ENCODE assay signal across 19 cellular contexts in the genomic region with DNA sequence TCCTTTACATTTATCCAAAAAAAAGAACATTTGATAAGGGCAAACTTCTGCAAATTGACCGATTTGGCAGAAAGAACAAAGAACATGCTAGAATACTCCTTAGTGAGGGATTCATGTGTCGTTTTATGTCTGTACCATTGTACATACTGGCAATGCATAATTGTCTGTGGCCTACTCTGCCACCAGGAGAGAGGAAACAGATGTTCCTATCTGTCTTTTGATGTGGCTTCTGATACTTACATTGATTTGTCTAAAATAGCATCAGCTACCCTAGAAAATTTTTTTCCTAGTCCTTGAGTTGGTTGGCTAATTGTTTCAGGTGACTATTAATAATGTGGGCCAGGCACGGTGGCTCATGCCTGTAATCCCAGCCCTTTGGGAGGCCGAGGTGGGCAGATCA.
"Had no signal": no experiment of that assay in that cellular context is flagged by ENCODE, and none has a peak within 500 bp of the region (broad histone marks: within the 10 kb centered on the region; RNA-seq: fewer than 3 reads in every experiment).

No MANE protein-coding gene starts in this region.

- H3K4me1 ChIP-seq: left ventricle myocardium inferior, psoas muscle, right lobe of liver had no signal

- H3K36me3 ChIP-seq: left ventricle myocardium inferior, right lobe of liver, transverse colon had no signal

- H3K36me3 Mint-ChIP-seq: naive thymus-derived CD4-positive, alpha-beta T cell; stimulated activated effector memory CD8-positive, alpha-beta T cell treated with anti-CD3 and anti-CD28 coated beads, Interleukin-12 subunit alpha, Interleukin-12 subunit beta, amount 100 ng/mL, for 72 hours had no signal

- H3K9me3 ChIP-seq: left ventricle myocardium inferior, psoas muscle, right lobe of liver, transverse colon had no signal

- H3K9me3 Mint-ChIP-seq: nephron progenitor cell had no signal

- DNase-seq: cerebellar nuclear complex; effector memory CD8-positive, alpha-beta T cell; erythroblast; foreskin melanocyte; head of caudate nucleus; hippocampal formation; left ventricle myocardium inferior; naive thymus-derived CD4-positive, alpha-beta T cell; nephron progenitor cell; psoas muscle; retina; right lobe of liver; stimulated activated CD4-positive, alpha-beta T cell treated with anti-CD3 and anti-CD28 coated beads, Interleukin-4, amount 100 ng/mL, for 1 hour; stimulated activated CD8-positive, alpha-beta memory T cell treated with anti-CD3 and anti-CD28 coated beads, Interleukin-4, amount 100 ng/mL, for 48 hours; transverse colon had no signal

- H3K4me1 Mint-ChIP-seq: nephron progenitor cell; stimulated activated effector memory CD8-positive, alpha-beta T cell treated with anti-CD3 and anti-CD28 coated beads, Interleukin-12 subunit alpha, Interleukin-12 subunit beta, amount 100 ng/mL, for 72 hours had no signal

- H3K27me3 Mint-ChIP-seq: effector memory CD8-positive, alpha-beta T cell; stimulated activated naive CD8-positive, alpha-beta T cell treated with anti-CD3 and anti-CD28 coated beads, Interleukin-15, Interleukin-2, amounts not matched to agents 100 ng/mL and 50 ng/mL, for 24 hours had no signal

- H3K27ac ChIP-seq: left ventricle myocardium inferior, psoas muscle, right lobe of liver, transverse colon had no signal

- H3K27me3 ChIP-seq: right lobe of liver, transverse colon had no signal

- H3K27ac Mint-ChIP-seq: dendritic cell treated with granulocyte-macrophage colony-stimulating factor and Interleukin-4, amounts not matched to agents 40 ng/mL and 50 ng/mL, for 4 days; effector memory CD8-positive, alpha-beta T cell; naive thymus-derived CD4-positive, alpha-beta T cell; nephron progenitor cell; stimulated activated effector memory CD8-positive, alpha-beta T cell treated with anti-CD3 and anti-CD28 coated beads, Interleukin-12 subunit alpha, Interleukin-12 subunit beta, amount 100 ng/mL, for 72 hours; stimulated activated naive CD8-positive, alpha-beta T cell treated with anti-CD3 and anti-CD28 coated beads, Interleukin-15, Interleukin-2, amounts not matched to agents 100 ng/mL and 50 ng/mL, for 24 hours had no signal

- H3K4me3 ChIP-seq: left ventricle myocardium inferior, lung, psoas muscle, right lobe of liver, transverse colon had no signal

- ATAC-seq: effector memory CD8-positive, alpha-beta T cell; naive thymus-derived CD4-positive, alpha-beta T cell; psoas muscle; right lobe of liver; stimulated activated effector memory CD8-positive, alpha-beta T cell treated with anti-CD3 and anti-CD28 coated beads, Interleukin-12 subunit alpha, Interleukin-12 subunit beta, amount 100 ng/mL, for 72 hours had no signal

- H3K4me3 Mint-ChIP-seq: dendritic cell treated with granulocyte-macrophage colony-stimulating factor and Interleukin-4, amounts not matched to agents 40 ng/mL and 50 ng/mL, for 4 days; effector memory CD8-positive, alpha-beta T cell; naive thymus-derived CD4-positive, alpha-beta T cell; nephron progenitor cell; stimulated activated effector memory CD8-positive, alpha-beta T cell treated with anti-CD3 and anti-CD28 coated beads, Interleukin-12 subunit alpha, Interleukin-12 subunit beta, amount 100 ng/mL, for 72 hours; stimulated activated naive CD8-positive, alpha-beta T cell treated with anti-CD3 and anti-CD28 coated beads, Interleukin-15, Interleukin-2, amounts not matched to agents 100 ng/mL and 50 ng/mL, for 24 hours had no signal
